Comparison of ENCODE assay signal across 14 cellular contexts in genomic region chr20:61600061-61600460, GRCh38.
DNase-seq lines count a peak whose midpoint lies in the region; ATAC-seq and TF ChIP-seq lines count a peak whose summit lies in the region.
"Had no signal": no experiment of that assay in that cellular context is flagged by ENCODE, and none has a peak within 500 bp of the region (broad histone marks: within the 10 kb centered on the region; RNA-seq: fewer than 3 reads in every experiment).

No MANE protein-coding gene starts in this region.

- no peaks in the 10 kb centered on the region for H3K36me3 ChIP-seq in neural cell (ENCODE audit: insufficient read depth, low read length)
- no peaks in the 10 kb centered on the region for H3K36me3 ChIP-seq in SJCRH30

- no peaks in the 10 kb centered on the region for H3K4me1 Mint-ChIP-seq in natural killer cell treated with Interleukin-12 subunit alpha and Interleukin-12 subunit beta and Interleukin-15 and Interleukin-18, amount 100 ng/mL, for 72 hours (ENCODE audit: low read depth in 2 of 2)
- no peaks in the 10 kb centered on the region for H3K4me1 Mint-ChIP-seq in natural killer cell
- H3K4me1 Mint-ChIP-seq: CD4-positive, CD25-positive, alpha-beta regulatory T cell had no signal

- H3K27me3 Mint-ChIP-seq in natural killer cell treated with Interleukin-12 subunit alpha and Interleukin-12 subunit beta and Interleukin-15 and Interleukin-18, amount 100 ng/mL, for 72 hours, result no peaks in the 10 kb centered on the region
- H3K27me3 Mint-ChIP-seq in natural killer cell (ENCODE audit: low read depth in 2 of 2), result no peaks in the 10 kb centered on the region
- H3K27me3 Mint-ChIP-seq: CD4-positive, CD25-positive, alpha-beta regulatory T cell had no signal

- peak overlapping the region in 32 of 59 donors; percentile 4 to 46 (median 22) for H3K4me3 ChIP-seq in dorsolateral prefrontal cortex
- peak overlapping the region; percentile 18 for H3K4me3 ChIP-seq in neural cell (ENCODE audit: low read length)
- no peak overlapping the region for H3K4me3 ChIP-seq in SJCRH30

- H3K27ac ChIP-seq in dorsolateral prefrontal cortex (peak overlapping the region in 35 of 59 donors; percentile 8 to 76 (median 46)), neural cell (ENCODE audit: low read length) (peak overlapping the region; percentile 77), temporal lobe (ENCODE audit: low read depth, low read length) (peak overlapping the region; percentile 2), SJCRH30 (no peak overlapping the region)
- H3K27ac ChIP-seq: 22Rv1 had no signal

- H3K36me3 Mint-ChIP-seq in natural killer cell treated with Interleukin-12 subunit alpha and Interleukin-12 subunit beta and Interleukin-15 and Interleukin-18, amount 100 ng/mL, for 72 hours, result no peaks in the 10 kb centered on the region
- H3K36me3 Mint-ChIP-seq in natural killer cell, result no peaks in the 10 kb centered on the region
- H3K36me3 Mint-ChIP-seq: CD4-positive, CD25-positive, alpha-beta regulatory T cell had no signal

- no peak for TF ChIP-seq EP300 in neural cell (conservative IDR thresholded peaks at IDR 0.05; ENCODE audit: poor library complexity, severe bottlenecking)

- H3K9me2 ChIP-seq in neural cell (ENCODE audit: insufficient read depth, low read length), result no peaks in the 10 kb centered on the region

- H3K27me3 ChIP-seq in dorsolateral prefrontal cortex (no peaks in the 10 kb centered on the region), neural cell (ENCODE audit: insufficient read depth, low read depth, low read length) (no peaks in the 10 kb centered on the region), SJCRH30 (peaks cover 9% of the 10 kb centered on the region)

- no peak for TF ChIP-seq CTCF in natural killer cell (IDR thresholded peaks at IDR 0.05)
- no peak for TF ChIP-seq CTCF in dorsolateral prefrontal cortex (IDR thresholded peaks at IDR 0.05 in 54 of 56, conservative IDR thresholded peaks at IDR 0.05 in 2 of 56; ENCODE audit: low read depth in 1 of 56, partially characterized antibody in 56 of 56)
- TF ChIP-seq CTCF in neural cell (IDR thresholded peaks at IDR 0.05; ENCODE audit: poor library complexity, severe bottlenecking), result no peak

- intact Hi-C loops in natural killer cell (cut with micrococcal nuclease) (no loop called here), dorsolateral prefrontal cortex (cut with DNase I) (no loop called here)

- no peaks in the 10 kb centered on the region for H4K20me1 ChIP-seq in neural cell (ENCODE audit: insufficient read depth)

- H2AFZ ChIP-seq in neural cell (ENCODE audit: low read depth, low read length), result no peak overlapping the region

- H3K9me3 ChIP-seq in neural cell (ENCODE audit: low read length) (no peaks in the 10 kb centered on the region), SJCRH30 (replicated peaks) (peaks cover 5% of the 10 kb centered on the region; the same call in 1 of the 2 replicates)

- peak overlapping the region; percentile 56 for H3K9ac ChIP-seq in neural cell (ENCODE audit: low read length)

- no peak overlapping the region for H3K27ac Mint-ChIP-seq in natural killer cell treated with Interleukin-12 subunit alpha and Interleukin-12 subunit beta and Interleukin-15 and Interleukin-18, amount 100 ng/mL, for 72 hours
- H3K27ac Mint-ChIP-seq in natural killer cell, result no peak overlapping the region
- H3K27ac Mint-ChIP-seq: CD4-positive, CD25-positive, alpha-beta regulatory T cell; HFFc6 had no signal

- H3K4me2 ChIP-seq in neural cell (ENCODE audit: low read length), result no peak overlapping the region

- peaks cover 6% of the 10 kb centered on the region for H3F3A ChIP-seq in neural cell (ENCODE audit: insufficient read depth, low read length, poor library complexity, severe bottlenecking)

- peak; percentile 32 for DNase-seq in natural killer cell treated with Interleukin-12 subunit alpha and Interleukin-12 subunit beta and Interleukin-15 and Interleukin-18, amount 100 ng/mL, for 72 hours (ENCODE audit: low spot score)
- DNase-seq in natural killer cell, result no peak
- no peak for DNase-seq in dorsolateral prefrontal cortex
- DNase-seq in SJCRH30, result no peak
- DNase-seq in GOT3 (lab: John Stamatoyannopoulos, UW), result no peak
- no peak for DNase-seq in NCI-H446 treated with DMSO at 0.1 percent for 48 hours (lab: John Stamatoyannopoulos, UW)
- DNase-seq: CD4-positive, CD25-positive, alpha-beta regulatory T cell; DMS53; GF-D8; HCEC 1CT; HFFc6 had no signal

- no peaks in the 10 kb centered on the region for H3K9me3 Mint-ChIP-seq in natural killer cell treated with Interleukin-12 subunit alpha and Interleukin-12 subunit beta and Interleukin-15 and Interleukin-18, amount 100 ng/mL, for 72 hours
- H3K9me3 Mint-ChIP-seq in natural killer cell, result peaks cover 0 to 4% of the 10 kb centered on the region in 2 donors

- TF ChIP-seq RAD21 in neural cell (conservative IDR thresholded peaks at IDR 0.05), result no peak

- ATAC-seq in natural killer cell treated with Interleukin-12 subunit alpha and Interleukin-12 subunit beta and Interleukin-15 and Interleukin-18, amount 100 ng/mL, for 72 hours, result no peak
- no peak for ATAC-seq in natural killer cell

- no peaks in the 10 kb centered on the region for H3K79me2 ChIP-seq in neural cell (replicated peaks; ENCODE audit: insufficient read depth, low read length)

- no peaks in the 10 kb centered on the region for H3K4me1 ChIP-seq in SJCRH30

- no peak overlapping the region for H3K4me3 Mint-ChIP-seq in natural killer cell treated with Interleukin-12 subunit alpha and Interleukin-12 subunit beta and Interleukin-15 and Interleukin-18, amount 100 ng/mL, for 72 hours
- no peak overlapping the region for H3K4me3 Mint-ChIP-seq in natural killer cell
- H3K4me3 Mint-ChIP-seq: CD4-positive, CD25-positive, alpha-beta regulatory T cell; HFFc6 had no signal

TF ChIP-seq in neural cell, 6 proteins besides CTCF, POLR2A, EP300 and RAD21:
- TF ChIP-seq EZH2 (IDR thresholded peaks at IDR 0.05; ENCODE audit: borderline replicate concordance, insufficient read depth, low read length, poor library complexity, severe bottlenecking) (no peak), REST (IDR thresholded peaks at IDR 0.05; ENCODE audit: borderline replicate concordance) (no peak), POLR2AphosphoS5 (IDR thresholded peaks at IDR 0.05) (no peak), SMC3 (conservative IDR thresholded peaks at IDR 0.05; ENCODE audit: poor library complexity) (no peak), TAF1 (IDR thresholded peaks at IDR 0.05; ENCODE audit: low read depth) (no peak), MXI1 (conservative IDR thresholded peaks at IDR 0.05; ENCODE audit: poor library complexity, severe bottlenecking) (no peak)
